25 cellular contexts compared by ENCODE assay signal in genomic region chr11:56948991-56949390, GRCh38. TPM values are rescaled to one million over a fixed set of nuclear protein-coding genes. Genes with fewer than 3 reads are reported as not detected.
DNase-seq lines count a peak whose midpoint lies in the region; ATAC-seq, FAIRE-seq and TF ChIP-seq lines count a peak whose summit lies in the region.
"Had no signal": no experiment of that assay in that cellular context is flagged by ENCODE, and none has a peak within 500 bp of the region (broad histone marks: within the 10 kb centered on the region; RNA-seq: fewer than 3 reads in every experiment).

No MANE protein-coding gene starts in this region.

- H4K20me1 ChIP-seq in hepatocyte (ENCODE audit: insufficient read depth, poor library complexity, severe bottlenecking) = no peaks in the 10 kb centered on the region
- H4K20me1 ChIP-seq: BLaER1 had no signal

- TF ChIP-seq CTCF in A549 (IDR thresholded peaks at IDR 0.05) = no peak
- TF ChIP-seq CTCF in hepatocyte (IDR thresholded peaks at IDR 0.05; ENCODE audit: poor library complexity) = no peak

- ATAC-seq in A549 (no peak), HG02840 (IDR thresholded peaks at IDR 0.05; ENCODE audit: low FRiP score, unreplicated experiment) (no peak), HG02870 (IDR thresholded peaks at IDR 0.05; ENCODE audit: unreplicated experiment) (no peak), SK-N-SH treated with all-trans-retinoic acid at 6 μM for 48 hours (no peak)
- ATAC-seq: HCT116 had no signal

- H3K4me3 ChIP-seq in A549 (no peak overlapping the region), hepatocyte (no peak overlapping the region), small intestine (ENCODE audit: low read depth in 1 of 2, low read length in 2 of 2) (no peak overlapping the region)
- H3K4me3 ChIP-seq: BLaER1, GM23248 had no signal

- no peaks in the 10 kb centered on the region for H3K79me2 ChIP-seq in hepatocyte

- TF ChIP-seq EP300 in A549 (IDR thresholded peaks at IDR 0.05) = no peak

- CTCF ChIA-PET in A549 (lab: Yijun Ruan, JAX) = interaction anchor here (1.5 to 1.7 kb wide), 2 partner anchors 16 to 108 kb away, joined by 3 to 5 read pairs; no protein-coding TSS in a partner anchor

- WGBS in A549 (ENCODE audit: missing lambda C conversion rate) = 70% methylated on average over 1 of the region's 1 CpG
- 52% methylated on average over 1 of the region's 1 CpG for WGBS in hepatocyte (ENCODE audit: low lambda C conversion rate, missing lambda C conversion rate)
- WGBS in small intestine, 3 donors = 33 to 56% (median 55%) methylated on average over 1 of the region's 1 CpG

- H3K9me2 ChIP-seq in hepatocyte (replicated peaks; ENCODE audit: insufficient read depth) = no peaks in the 10 kb centered on the region

- H3K27ac ChIP-seq in A549 (peak overlapping the region in 1 of 2 experiments; percentile 27; a peak in 2 of 6 replicates), hepatocyte (peak overlapping the region; percentile 41), small intestine (ENCODE audit: low read depth in 1 of 2, low read length in 1 of 2) (no peak overlapping the region)
- H3K27ac ChIP-seq: 22Rv1, BLaER1, GM23248 had no signal

- peaks cover 31% of the 10 kb centered on the region for H3K9me3 ChIP-seq in A549
- no peaks in the 10 kb centered on the region for H3K9me3 ChIP-seq in hepatocyte (ENCODE audit: low read depth)
- H3K9me3 ChIP-seq in small intestine (ENCODE audit: control insufficient read depth, low read depth) = no peaks in the 10 kb centered on the region

- H3K4me1 ChIP-seq in A549 = peaks cover 12% of the 10 kb centered on the region; the same call in 2 of the 3 replicates
- H3K4me1 ChIP-seq in hepatocyte (ENCODE audit: insufficient read depth) = peaks cover 8% of the 10 kb centered on the region
- no peaks in the 10 kb centered on the region for H3K4me1 ChIP-seq in small intestine (ENCODE audit: control insufficient read depth in 2 of 2, insufficient read depth in 1 of 2, low read depth in 1 of 2, low read length in 1 of 2)

- H3K4me2 ChIP-seq in A549 (0 out of 3 replicates have a peak overlapping the region, but pooled peaks have one; percentile 13), hepatocyte (peak overlapping the region; percentile 17)
- H3K4me2 ChIP-seq: BLaER1 had no signal

- no peak for FAIRE-seq in A549 (lab: Jason Lieb, UNC)
- FAIRE-seq in small intestine (lab: Jason Lieb, UNC) = no peak
- FAIRE-seq: D721Med, G401.6, GM12891, GM18507 had no signal

- no peaks in the 10 kb centered on the region for H3K36me3 ChIP-seq in hepatocyte (replicated peaks; ENCODE audit: insufficient read depth, low read depth)
- H3K36me3 ChIP-seq in small intestine (ENCODE audit: control insufficient read depth in 2 of 2, insufficient read depth in 2 of 2, low read length in 2 of 2) = no peaks in the 10 kb centered on the region
- H3K36me3 ChIP-seq: BLaER1 had no signal

- POLR2A ChIA-PET in A549 (lab: Yijun Ruan, JAX) = no interaction called here

- H2AFZ ChIP-seq in hepatocyte = no peak overlapping the region
- H2AFZ ChIP-seq: GM23248 had no signal

- no peak for TF ChIP-seq RAD21 in A549 (conservative IDR thresholded peaks at IDR 0.05 in 1 of 2, IDR thresholded peaks at IDR 0.05 in 1 of 2)

- no peak for DNase-seq in A549 (ENCODE audit: low read depth in 1 of 2, low spot score in 1 of 2)
- peak; percentile 7 for DNase-seq in HT-29 (ENCODE audit: low spot score)
- peak; percentile 46 for DNase-seq in hepatocyte (ENCODE audit: low spot score)
- DNase-seq in small intestine = peak; percentile 69
- DNase-seq: CD4-positive, alpha-beta memory T cell; GM23248; HFFc6; Karpas-422; KBM-7 had no signal

- no peak for TF ChIP-seq POLR2A in A549 (IDR thresholded peaks at IDR 0.05; ENCODE audit: low read length)

- no peaks in the 10 kb centered on the region for H3K27me3 ChIP-seq in hepatocyte
- H3K27me3 ChIP-seq in small intestine (ENCODE audit: control insufficient read depth in 2 of 2, insufficient read depth in 2 of 2, low read length in 2 of 2) = no peaks in the 10 kb centered on the region
- H3K27me3 ChIP-seq: BLaER1 had no signal

TF ChIP-seq in A549, 52 proteins besides CTCF, POLR2A, EP300 and RAD21 (continues in another document):
- TF ChIP-seq CBX2 (IDR thresholded peaks at IDR 0.05; ENCODE audit: borderline replicate concordance, low read depth) (no peak), FOSB (CRISPR knock-in tag; IDR thresholded peaks at IDR 0.05) (no peak), FOSL2 (IDR thresholded peaks at IDR 0.05) (no peak), FOSL2 (CRISPR knock-in tag; IDR thresholded peaks at IDR 0.05) (no peak), USF2 (IDR thresholded peaks at IDR 0.05) (no peak), REST (IDR thresholded peaks at IDR 0.05) (no peak)

TF ChIP-seq in SK-N-SH treated with all-trans-retinoic acid at 6 μM for 48 hours, 23 proteins besides CTCF, POLR2A, EP300 and RAD21:
- no peak for TF ChIP-seq CSRNP3 (CRISPR knock-in tag; IDR thresholded peaks at IDR 0.05)
TF ChIP-seq in SK-N-SH treated with all-trans-retinoic acid at 6 μM for 48 hours: peak in this region for 0.

RNA-seq across cellular contexts. Expression of gene OR5AK2, which starts 39.7 kb away (rescaled TPM):
- not detected in 2 replicates for polyA plus RNA-seq in A549 (2011; rRNA removed)
- not detected in 2 replicates for polyA plus RNA-seq in A549 (2012; cell fraction: cytosol; rRNA removed)
- polyA plus RNA-seq in A549 (2012; cell fraction: nucleus; rRNA removed) = not detected in 2 replicates
- not detected in 3 replicates for polyA plus RNA-seq in A549 (2017; fragmentation: RNase III; extraction: RNeasy Plus Mini Kit Qiagen cat#74134 plus additional on column Dnase treatment)
- not detected in 2 replicates for polyA minus RNA-seq in A549 (2011; rRNA and poly(A)+ RNA removed)
- not detected in 2 replicates for total RNA-seq in HT-29 (2014; rRNA removed; shearing (Covaris generic))
- total RNA-seq in hepatocyte = not detected in 2 replicates
- not detected in 2 replicates for polyA plus RNA-seq in hepatocyte
- polyA plus RNA-seq in small intestine = not detected
- total RNA-seq: A673; CD4-positive, alpha-beta memory T cell; GM23248; H4; HFFc6; HT1080 had no signal
- polyA plus RNA-seq: AG04450; CD14-positive monocyte; CD4-positive, alpha-beta memory T cell; GM23248; IgD-negative memory B cell had no signal

Comparison
In these comparisons a context has a peak if more than half of its experiments do, and no peak if none do; other contexts are left out.
1. DNase-seq: peak in HT-29 (single experiment), hepatocyte (single experiment) and small intestine (single experiment); none in A549 (0 of 2).